31 cellular contexts compared by ENCODE assay signal in genomic region chr5:173288632-173289031, GRCh38. TPM values are rescaled to one million over a fixed set of nuclear protein-coding genes. Genes with fewer than 3 reads are reported as not detected.
"Had no signal": no experiment of that assay in that cellular context is flagged by ENCODE, and none has a peak within 500 bp of the region (broad histone marks: within the 10 kb centered on the region; RNA-seq: fewer than 3 reads in every experiment).

No MANE protein-coding gene starts in this region.

- H3K9me3 ChIP-seq: esophagus squamous epithelium, gastrocnemius medialis, heart right ventricle, left lung, lower lobe of right lung, mucosa of descending colon had no signal

- H3K27ac ChIP-seq: coronary artery, epithelial cell of prostate, esophagus squamous epithelium, gastrocnemius medialis, heart right ventricle, left lung, lower lobe of right lung had no signal

- DNase-seq: effector CD8-positive, alpha-beta T cell; effector memory CD8-positive, alpha-beta T cell; endodermal cell; erythroblast; esophagus squamous epithelium; foreskin fibroblast; foreskin melanocyte; gastrocnemius medialis; glutamatergic neuron; head of caudate nucleus; heart right ventricle; hippocampal formation; left cardiac atrium; left lung; left ventricle myocardium superior; lower lobe of right lung; mesenchymal stem cell; mucosa of descending colon had no signal

- H3K36me3 ChIP-seq: esophagus squamous epithelium, gastrocnemius medialis, heart right ventricle, left lung, lower lobe of right lung had no signal

- H3K4me3 ChIP-seq: coronary artery, esophagus squamous epithelium, gastrocnemius medialis, heart right ventricle, left lung, lower lobe of right lung, mucosa of descending colon had no signal

- FAIRE-seq: colon, endometrium, islet of Langerhans, keratinocyte had no signal

- ATAC-seq: effector memory CD8-positive, alpha-beta T cell; esophagus mucosa; gastrocnemius medialis; heart right ventricle; left cardiac atrium; left lung; left ventricle myocardium superior; lower lobe of right lung; mucosa of descending colon had no signal

RNA-seq across cellular contexts. Expression of gene NKX2-5, which starts 53.6 kb away (rescaled TPM):
- total RNA-seq: esophagus mucosa, esophagus squamous epithelium, gastrocnemius medialis, glomerular endothelial cell, kidney epithelial cell, left lung, lower leg skin, lower lobe of right lung, lung microvascular endothelial cell, mesenteric fat pad, mucosa of descending colon, myocyte had no signal
- polyA plus RNA-seq: keratinocyte had no signal
